22 cellular contexts compared by ENCODE assay signal in genomic region chr10:101402711-101403110, GRCh38. TPM values are rescaled to one million over a fixed set of nuclear protein-coding genes. Genes with fewer than 3 reads are reported as not detected.
A peak's percentile ranks its signal among the peaks of the same experiment; 100 is the strongest.
DNase-seq lines count a peak whose midpoint lies in the region; ATAC-seq, FAIRE-seq and TF ChIP-seq lines count a peak whose summit lies in the region.
"Had no signal": no experiment of that assay in that cellular context is flagged by ENCODE, and none has a peak within 500 bp of the region (broad histone marks: within the 10 kb centered on the region; RNA-seq: fewer than 3 reads in every experiment).

No MANE protein-coding gene starts in this region.

- FAIRE-seq in D721Med (lab: Jason Lieb, UNC) (peak; percentile 79), GM12891 (lab: Jason Lieb, UNC) (peak; percentile 77)
- FAIRE-seq: A549, GM12892, GM18507 had no signal

- H3K4me1 ChIP-seq in HAP-1, result peaks cover 17% of the 10 kb centered on the region
- H3K4me1 ChIP-seq: BLaER1 treated with 17β-estradiol and CSF1 and Interleukin-3, amounts not matched to agents 10 nM and 100 nM; Caco-2 had no signal

- DNase-seq in D721Med (ENCODE audit: insufficient read length, low spot score) (no peak), GM12891 (ENCODE audit: insufficient read length, low spot score) (no peak), HAP-1 (ENCODE audit: low spot score in 2 of 2) (peak; percentile 44 to 92), activated T-cell treated with anti-CD3 and anti-CD28 coated beads for 4 hours (no peak)
- DNase-seq: AML-193; Caco-2; Calu3; CD4-positive, alpha-beta T cell; CD8-positive, alpha-beta T cell; DMS 273 treated with DMSO at 0.1 percent for 48 hours; DMS153; DMS53; DMS79; DND-41; EL; GF-D8 had no signal

- H3K27me3 ChIP-seq in HAP-1 (ENCODE audit: low read depth), result no peaks in the 10 kb centered on the region
- H3K27me3 ChIP-seq: BLaER1 treated with 17β-estradiol and CSF1 and Interleukin-3, amounts not matched to agents 10 nM and 100 nM had no signal

- TF ChIP-seq POLR2A in GM12891 (IDR thresholded peaks at IDR 0.05; ENCODE audit: low read depth, low read length), result no peak

- ATAC-seq in GM21423 (IDR thresholded peaks at IDR 0.05; ENCODE audit: unreplicated experiment) (no peak), HG03139 (IDR thresholded peaks at IDR 0.05; ENCODE audit: unreplicated experiment) (no peak)
- ATAC-seq: A549; CD8-positive, alpha-beta T cell had no signal

- in situ Hi-C loops in HAP-1 (cut with MboI; ENCODE audit: low sequenced_read_pairs), result no loop called here

- H3K36me3 ChIP-seq in HAP-1 (replicated peaks), result no peaks in the 10 kb centered on the region

- H3K4me3 ChIP-seq in HAP-1, result no peak overlapping the region
- H3K4me3 ChIP-seq: A549; BLaER1 treated with 17β-estradiol and CSF1 and Interleukin-3, amounts not matched to agents 10 nM and 100 nM had no signal

- no peaks in the 10 kb centered on the region for H3K9me3 ChIP-seq in HAP-1
- H3K9me3 ChIP-seq: A549; BLaER1 treated with 17β-estradiol and CSF1 and Interleukin-3, amounts not matched to agents 10 nM and 100 nM; Caco-2 had no signal

- TF ChIP-seq CTCF in D721Med (IDR thresholded peaks at IDR 0.05; ENCODE audit: insufficient read depth, missing control alignments), result no peak

TF ChIP-seq in GM12891, 5 proteins besides CTCF, POLR2A, EP300 and RAD21:
- TF ChIP-seq TAF1 (IDR thresholded peaks at IDR 0.05; ENCODE audit: low read depth, low read length) (no peak), POLR2AphosphoS5 (IDR thresholded peaks at IDR 0.05; ENCODE audit: low read depth, low read length) (no peak), SPI1 (IDR thresholded peaks at IDR 0.05; ENCODE audit: low read depth, low read length) (no peak), POU2F2 (IDR thresholded peaks at IDR 0.05; ENCODE audit: low read depth, low read length) (no peak), PAX5 (IDR thresholded peaks at IDR 0.05; ENCODE audit: insufficient read depth, low read length, severe bottlenecking) (no peak)

RNA-seq across cellular contexts. Expression of gene BTRC, which starts 48.7 kb away (rescaled TPM):
- polyA plus RNA-seq in GM12891 (2012; ENCODE audit: low read depth, missing spikeins), result 5.2 TPM

Comparison
In these comparisons a context has a peak if more than half of its experiments do, and no peak if none do; other contexts are left out.
1. DNase-seq: peak in HAP-1 (2 of 2); none in D721Med (single experiment), GM12891 (single experiment) and activated T-cell treated with anti-CD3 and anti-CD28 coated beads for 4 hours (single experiment).